In genomic region chr11:119107538-119108150, GRCh38 we compare ENCODE assay signal across 1 cellular context.
A peak's percentile ranks its signal among the peaks of the same experiment; 100 is the strongest.
TF ChIP-seq lines count a peak whose summit lies in the region.

No MANE protein-coding gene starts in this region.

TF ChIP-seq in HCT116, 20 proteins besides CTCF, POLR2A, EP300 and RAD21 (continued from another document):
- TF ChIP-seq ZBTB33 (IDR thresholded peaks at IDR 0.05; ENCODE audit: extremely low read depth, insufficient replicate concordance, low read length) (no peak), ZFX (IDR thresholded peaks at IDR 0.05) (peak; percentile 55; the same call in 1 of the 2 replicates), FOSL1 (IDR thresholded peaks at IDR 0.05; ENCODE audit: low read depth) (no peak)
